ENCODE assay signal across 2 cellular contexts in the genomic region with DNA sequence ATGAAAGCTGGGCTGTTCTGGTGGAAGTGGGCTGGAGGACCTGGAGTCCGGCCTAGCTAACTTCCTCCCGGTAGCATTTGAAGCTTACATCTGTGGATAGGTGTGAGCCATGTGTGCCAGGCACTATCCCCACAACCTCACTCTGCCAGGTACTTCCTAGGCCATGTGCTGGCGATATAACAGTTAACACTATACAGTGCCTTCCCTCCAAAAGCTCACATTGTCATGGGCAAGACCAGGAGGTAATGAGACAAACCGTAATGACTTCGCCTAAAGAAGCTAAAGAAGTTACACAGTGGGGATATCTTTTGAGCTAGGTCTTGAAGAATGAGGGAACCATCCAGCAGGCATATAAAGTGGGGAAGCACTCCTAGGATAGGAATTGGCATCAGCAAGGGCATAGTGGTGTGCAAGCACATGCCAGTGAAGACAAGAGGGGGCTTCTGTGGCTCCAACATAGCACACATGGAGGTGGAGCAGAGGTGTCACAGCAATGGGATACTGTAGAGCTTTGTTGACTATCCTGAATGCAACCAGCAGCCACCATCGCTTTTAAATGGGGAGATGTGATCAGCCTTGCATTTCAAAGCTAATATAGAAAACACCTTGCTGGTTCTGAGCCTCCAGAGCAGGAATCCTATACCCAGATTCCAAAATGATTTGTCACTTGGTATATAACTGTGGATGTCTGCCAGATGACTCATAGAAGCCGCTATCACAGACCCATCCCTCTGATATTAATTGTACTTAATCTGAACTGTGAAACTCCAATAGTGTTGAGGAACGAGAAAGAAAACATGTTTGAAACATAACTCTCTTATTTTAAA.
TF ChIP-seq lines count a peak whose summit lies in the region.

No MANE protein-coding gene starts in this region.

TF ChIP-seq in A549, 52 proteins besides CTCF, POLR2A, EP300 and RAD21:
- TF ChIP-seq, protein P1, sequence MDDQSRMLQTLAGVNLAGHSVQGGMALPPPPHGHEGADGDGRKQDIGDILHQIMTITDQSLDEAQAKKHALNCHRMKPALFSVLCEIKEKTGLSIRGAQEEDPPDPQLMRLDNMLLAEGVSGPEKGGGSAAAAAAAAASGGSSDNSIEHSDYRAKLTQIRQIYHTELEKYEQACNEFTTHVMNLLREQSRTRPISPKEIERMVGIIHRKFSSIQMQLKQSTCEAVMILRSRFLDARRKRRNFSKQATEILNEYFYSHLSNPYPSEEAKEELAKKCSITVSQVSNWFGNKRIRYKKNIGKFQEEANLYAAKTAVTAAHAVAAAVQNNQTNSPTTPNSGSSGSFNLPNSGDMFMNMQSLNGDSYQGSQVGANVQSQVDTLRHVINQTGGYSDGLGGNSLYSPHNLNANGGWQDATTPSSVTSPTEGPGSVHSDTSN (IDR thresholded peaks at IDR 0.05): no peak
- TF ChIP-seq, protein P2, sequence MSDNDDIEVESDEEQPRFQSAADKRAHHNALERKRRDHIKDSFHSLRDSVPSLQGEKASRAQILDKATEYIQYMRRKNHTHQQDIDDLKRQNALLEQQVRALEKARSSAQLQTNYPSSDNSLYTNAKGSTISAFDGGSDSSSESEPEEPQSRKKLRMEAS (IDR thresholded peaks at IDR 0.05): peak; percentile 77
- peak; percentile 19; the same call in 1 of the 2 replicates for TF ChIP-seq ZNF302 (CRISPR knock-in tag; IDR thresholded peaks at IDR 0.05)
- peak; percentile 80 for TF ChIP-seq FOSL2 (IDR thresholded peaks at IDR 0.05)
- TF ChIP-seq FOSL2 (CRISPR knock-in tag; IDR thresholded peaks at IDR 0.05): peak; percentile 91
- TF ChIP-seq, protein P3, sequence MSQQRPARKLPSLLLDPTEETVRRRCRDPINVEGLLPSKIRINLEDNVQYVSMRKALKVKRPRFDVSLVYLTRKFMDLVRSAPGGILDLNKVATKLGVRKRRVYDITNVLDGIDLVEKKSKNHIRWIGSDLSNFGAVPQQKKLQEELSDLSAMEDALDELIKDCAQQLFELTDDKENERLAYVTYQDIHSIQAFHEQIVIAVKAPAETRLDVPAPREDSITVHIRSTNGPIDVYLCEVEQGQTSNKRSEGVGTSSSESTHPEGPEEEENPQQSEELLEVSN (IDR thresholded peaks at IDR 0.05; ENCODE audit: borderline replicate concordance, low read depth): peak; percentile 74
- no peak for TF ChIP-seq HOXB13 (CRISPR knock-in tag; IDR thresholded peaks at IDR 0.05; ENCODE audit: low read depth)
- peak; percentile 59; the same call in 1 of the 2 replicates for TF ChIP-seq GATA3 (IDR thresholded peaks at IDR 0.05; ENCODE audit: borderline replicate concordance)
- peak; percentile 77 for TF ChIP-seq JUNB (IDR thresholded peaks at IDR 0.05)
- no peak for TF ChIP-seq RCOR1 (IDR thresholded peaks at IDR 0.05; ENCODE audit: low read depth, low read length)

TF ChIP-seq in IMR-90, 13 proteins besides CTCF, POLR2A, EP300 and RAD21:
- TF ChIP-seq FOS (IDR thresholded peaks at IDR 0.05; ENCODE audit: low read depth, low read length) (peak; percentile 68; the same call in 1 of the 2 replicates), RCOR1 (IDR thresholded peaks at IDR 0.05; ENCODE audit: insufficient replicate concordance, low read length) (no peak), RFX5 (IDR thresholded peaks at IDR 0.05; ENCODE audit: low read depth, low read length) (no peak), CHD1 (IDR thresholded peaks at IDR 0.05; ENCODE audit: low read depth, low read length) (no peak)
